Comparison of ENCODE assay signal across 35 cellular contexts in genomic region chr3:60788185-60788584, GRCh38.
"Had no signal": no experiment of that assay in that cellular context is flagged by ENCODE, and none has a peak within 500 bp of the region (broad histone marks: within the 10 kb centered on the region; RNA-seq: fewer than 3 reads in every experiment).

No MANE protein-coding gene starts in this region.

- H3K36me3 ChIP-seq: MG63 had no signal

- H3K4me3 ChIP-seq: MG63 had no signal

- DNase-seq: Karpas-422, Kasumi-1, MG63, MM.1S, MV-4-11, NCI-H1048, NCI-H1092, NCI-H1092 treated with DMSO at 0.1 percent for 48 hours, NCI-H1105, NCI-H1105 treated with DMSO at 0.1 percent for 48 hours, NCI-H1417, NCI-H1417 treated with DMSO at 0.1 percent for 48 hours, NCI-H1436, NCI-H1436 treated with DMSO at 0.1 percent for 48 hours, NCI-H146, NCI-H1694, NCI-H1694 treated with DMSO at 0.1 percent for 48 hours, NCI-H187, NCI-H187 treated with DMSO at 0.1 percent for 48 hours, NCI-H1930, NCI-H2029, NCI-H2029 treated with DMSO at 0.1 percent for 48 hours, NCI-H2081, NCI-H2081 treated with DMSO at 0.1 percent for 48 hours, NCI-H2107, NCI-H2171, NCI-H2171 treated with DMSO at 0.1 percent for 48 hours, NCI-H2227 treated with DMSO at 0.1 percent for 48 hours, NCI-H226, NCI-H345, NCI-H446, NCI-H446 treated with DMSO at 0.1 percent for 48 hours, NCI-H510A, NCI-H510A treated with DMSO at 0.1 percent for 48 hours, NCI-H524 had no signal

- H3K27me3 ChIP-seq: MG63 had no signal

- H3K9me3 ChIP-seq: MG63 had no signal
